In the genomic region with DNA sequence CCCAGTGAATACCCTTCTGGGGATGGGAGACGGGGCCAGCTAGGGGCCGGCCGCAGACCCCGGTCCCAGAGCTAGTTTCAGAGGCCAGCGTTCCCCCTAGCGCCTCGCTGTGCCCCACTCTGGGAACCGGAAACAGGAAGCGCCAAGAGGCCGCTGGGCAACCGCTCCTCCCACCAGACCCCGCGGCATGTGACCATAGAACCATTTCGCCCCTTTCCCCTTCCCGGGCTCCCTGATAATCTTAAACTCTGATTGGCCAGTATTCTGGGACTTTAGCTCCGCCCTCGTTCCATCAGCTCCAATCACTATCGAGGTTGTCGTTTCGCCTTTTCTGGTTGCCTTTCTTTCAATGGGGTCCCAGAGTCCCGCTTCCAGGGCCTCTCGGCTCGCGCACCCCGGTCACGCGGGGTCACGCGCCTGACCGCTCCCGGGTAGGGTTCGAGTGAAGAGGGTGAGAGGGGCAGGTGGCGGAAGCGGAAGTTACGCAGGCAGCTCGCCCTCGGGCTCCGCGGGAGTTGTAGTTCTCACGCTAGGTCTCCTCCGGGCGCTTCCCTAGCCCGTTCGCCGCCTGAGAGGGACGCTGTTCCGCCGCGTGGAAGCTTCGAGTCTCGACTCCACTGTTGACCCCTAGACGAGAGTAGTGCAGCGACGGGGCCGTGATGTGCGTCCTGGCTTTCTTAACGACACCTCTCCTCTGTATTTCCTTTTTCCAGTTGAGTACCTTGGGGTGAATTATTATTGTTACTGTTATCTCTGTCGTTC, we compare ENCODE assay signal across 8 cellular contexts. TPM values are rescaled to one million over a fixed set of nuclear protein-coding genes. Genes with fewer than 3 reads are reported as not detected.
A peak's percentile ranks its signal among the peaks of the same experiment; 100 is the strongest.
DNase-seq lines count a peak whose midpoint lies in the region; ATAC-seq and TF ChIP-seq lines count a peak whose summit lies in the region.

A gene (minus strand): TSS at position 121 of the 762 bp plus-strand sequence. CDS start 3,241 bp downstream, outside the sequence.

- H3K27me3 ChIP-seq in prostate gland (replicated peaks; ENCODE audit: insufficient read depth), result no peaks in the 10 kb centered on the region

- peak; percentile 78 for TF ChIP-seq POLR2A in prostate gland (IDR thresholded peaks at IDR 0.05)

- H3K27ac ChIP-seq in angular gyrus (ENCODE audit: low read depth, low read length), result peak within 1 kb of the TSS; percentile 100
- H3K27ac ChIP-seq in prostate gland, result peak within 1 kb of the TSS; percentile 90 to 97
- peak within 1 kb of the TSS; percentile 95 for H3K27ac ChIP-seq in urinary bladder (ENCODE audit: low read depth)

- H3K4me1 ChIP-seq in prostate gland (replicated peaks), result peaks cover 4% of the 10 kb centered on the region
- H3K4me1 ChIP-seq in urinary bladder (ENCODE audit: insufficient read depth), result no peaks in the 10 kb centered on the region

- H3K36me3 ChIP-seq in prostate gland, result no peaks in the 10 kb centered on the region
- no peaks in the 10 kb centered on the region for H3K36me3 ChIP-seq in urinary bladder (ENCODE audit: insufficient read depth)

- DNase-seq in NCI-H187 (lab: John Stamatoyannopoulos, UW), result peak; percentile 78 to 86
- peak; percentile 68 to 97 (median 84) for DNase-seq in T-helper 2 cell
- peak; percentile 95 for DNase-seq in left ventricle myocardium superior
- DNase-seq in prostate gland (ENCODE audit: low spot score), result peak; percentile 92

- ATAC-seq in GM18499 (IDR thresholded peaks at IDR 0.05; ENCODE audit: insufficient read depth, unreplicated experiment) (peak; percentile 55), HG02943 (IDR thresholded peaks at IDR 0.05; ENCODE audit: low read depth, unreplicated experiment) (peak; percentile 87), left ventricle myocardium superior (peak; percentile 96)

- H3K9me3 ChIP-seq in prostate gland, result no peaks in the 10 kb centered on the region

- WGBS in prostate gland, result under 1% methylated on average over 57 of the region's 58 CpGs
- WGBS in urinary bladder, result under 1% methylated on average over 58 of the region's 58 CpGs

- intact Hi-C loops in left ventricle myocardium superior (cut with micrococcal nuclease), result loop anchor here (5.0 kb wide), 1 partner anchor 98 kb away; no protein-coding TSS in a partner anchor
- intact Hi-C loops in prostate gland (cut with DNase I), result loop anchor here (5.0 to 10.0 kb wide), 2 partner anchors 42 to 85 kb away; no protein-coding TSS in a partner anchor

- peak within 1 kb of the TSS; percentile 65 to 70 for H3K4me3 ChIP-seq in prostate gland
- peak within 1 kb of the TSS; percentile 63 for H3K4me3 ChIP-seq in urinary bladder (ENCODE audit: low read depth, low read length)

- TF ChIP-seq CTCF in prostate gland (IDR thresholded peaks at IDR 0.05), result peak; percentile 27 to 75 (median 56)

RNA-seq across cellular contexts. Expression of the gene that starts here (rescaled TPM):
- 87.5 TPM for total RNA-seq in left ventricle myocardium superior
- total RNA-seq in prostate gland, result 100 to 1,000 TPM; 128 to 141 TPM
- 93.1 TPM for total RNA-seq in urinary bladder
- polyA plus RNA-seq in urinary bladder, result 76.9 TPM

Comparison
In these comparisons a context has a peak if more than half of its experiments do, and no peak if none do; other contexts are left out.
1. Peak in every context shown above with its lines: DNase-seq, ATAC-seq, H3K4me3 ChIP-seq and H3K27ac ChIP-seq.